Comparison of ENCODE assay signal across 15 cellular contexts in genomic region chr16:14505846-14506245, GRCh38.
DNase-seq lines count a peak whose midpoint lies in the region; ATAC-seq and TF ChIP-seq lines count a peak whose summit lies in the region.
"Had no signal": no experiment of that assay in that cellular context is flagged by ENCODE, and none has a peak within 500 bp of the region (broad histone marks: within the 10 kb centered on the region; RNA-seq: fewer than 3 reads in every experiment).

No MANE protein-coding gene starts in this region.

- peaks cover 6 to 30% of the 10 kb centered on the region in 2 experiments for H3K79me1 ChIP-seq in IMR-90 (ENCODE audit: low read depth in 1 of 2, low read length in 2 of 2)

- H3K9me1 ChIP-seq in IMR-90 (ENCODE audit: insufficient read depth, low read length), result peaks cover 20% of the 10 kb centered on the region

- H2BK5ac ChIP-seq in IMR-90 (ENCODE audit: low read depth, low read length, poor library complexity, severe bottlenecking), result no peak overlapping the region

- peaks cover 23% of the 10 kb centered on the region for H3K4me1 ChIP-seq in IMR-90 (ENCODE audit: control insufficient read depth, insufficient read depth, low read length)
- H3K4me1 ChIP-seq in adipocyte (ENCODE audit: control insufficient read depth, insufficient read depth, low read length), result peaks cover 69% of the 10 kb centered on the region
- H3K4me1 ChIP-seq in skeletal muscle satellite cell (ENCODE audit: control insufficient read depth, insufficient read depth, low read length), result peaks cover 62% of the 10 kb centered on the region

- no peak overlapping the region for H2AFZ ChIP-seq in IMR-90 (replicated peaks; ENCODE audit: low read length, poor library complexity)

- no peak overlapping the region for H2BK120ac ChIP-seq in IMR-90 (ENCODE audit: low read depth, low read length)

- no peaks in the 10 kb centered on the region; the same call in 1 of the 2 replicates for H4K20me1 ChIP-seq in IMR-90 (ENCODE audit: insufficient read depth, low read length)

- H3K27ac ChIP-seq in IMR-90 (ENCODE audit: insufficient read depth, low read length), result no peak overlapping the region

- H3K36me3 ChIP-seq in IMR-90 (ENCODE audit: control insufficient read depth, insufficient read depth, low read length), result no peaks in the 10 kb centered on the region
- no peaks in the 10 kb centered on the region for H3K36me3 ChIP-seq in adipocyte (ENCODE audit: control insufficient read depth, insufficient read depth, low read length, severe bottlenecking)
- H3K36me3 ChIP-seq in skeletal muscle satellite cell (ENCODE audit: insufficient read depth, low read length), result no peaks in the 10 kb centered on the region

- no peak for TF ChIP-seq RAD21 in IMR-90 (IDR thresholded peaks at IDR 0.05; ENCODE audit: low read length)

- H2AK5ac ChIP-seq in IMR-90 (ENCODE audit: low read depth, low read length), result 0 out of 2 replicates have a peak overlapping the region, but pooled peaks have one; percentile 31

- H4K5ac ChIP-seq in IMR-90 (ENCODE audit: low read depth, low read length), result no peak overlapping the region

- H3K4me3 ChIP-seq in IMR-90 (ENCODE audit: insufficient read depth, low read depth, low read length) (no peak overlapping the region), adipocyte (ENCODE audit: low read length) (peak overlapping the region; percentile 6), fibroblast of mammary gland (ENCODE audit: control insufficient read depth, low read depth, low read length) (no peak overlapping the region), skeletal muscle satellite cell (ENCODE audit: low read length) (no peak overlapping the region)

- no peak overlapping the region for H2BK20ac ChIP-seq in IMR-90 (ENCODE audit: low read depth, low read length)

- H2AK9ac ChIP-seq in IMR-90 (replicated peaks; ENCODE audit: low read depth, low read length, poor library complexity), result no peak overlapping the region

- TF ChIP-seq CTCF in IMR-90 (conservative IDR thresholded peaks at IDR 0.05; ENCODE audit: low read depth, low read length) (no peak), fibroblast of mammary gland (conservative IDR thresholded peaks at IDR 0.05; ENCODE audit: control insufficient read depth, insufficient read depth, low read depth, low read length) (no peak)

- H3K4me2 ChIP-seq in IMR-90 (ENCODE audit: low read depth, low read length) (no peak overlapping the region), skeletal muscle satellite cell (ENCODE audit: low read length) (no peak overlapping the region)

- H2BK15ac ChIP-seq in IMR-90 (ENCODE audit: low read depth, low read length), result no peak overlapping the region

- ATAC-seq in IMR-90 (ENCODE audit: low read depth), result no peak
- ATAC-seq in HG02610 (IDR thresholded peaks at IDR 0.05; ENCODE audit: unreplicated experiment), result no peak
- ATAC-seq: activated CD8-positive, alpha-beta T cell treated with anti-CD3 and anti-CD28 coated beads, Interleukin-2, amount 10 ng/mL, durations not matched to agents 7 days and 5 days had no signal

- in situ Hi-C loops in IMR-90 (cut with MboI; ENCODE audit: low sequenced_read_pairs), result no loop called here

- no peak overlapping the region for H3K56ac ChIP-seq in IMR-90 (ENCODE audit: extremely low read depth, insufficient read depth, low read length)

- no peak overlapping the region for H4K91ac ChIP-seq in IMR-90 (ENCODE audit: insufficient read depth, low read depth, low read length)

- POLR2A ChIA-PET in IMR-90 (lab: Charles Lee; ENCODE audit: unreplicated experiment), result no interaction called here

- no peak overlapping the region for H3K9ac ChIP-seq in IMR-90 (ENCODE audit: low read depth, low read length)
- peak overlapping the region; percentile 37 for H3K9ac ChIP-seq in adipocyte (ENCODE audit: low read length)
- peak overlapping the region; percentile 17 for H3K9ac ChIP-seq in skeletal muscle satellite cell (ENCODE audit: low read depth, low read length)

- CTCF ChIA-PET in IMR-90 (lab: Yijun Ruan, JAX), result no interaction called here

- H4K8ac ChIP-seq in IMR-90 (ENCODE audit: low read depth in 2 of 2, low read length in 2 of 2), result no peak overlapping the region

- peak; percentile 79 for DNase-seq in IMR-90
- DNase-seq in adipocyte (ENCODE audit: low read depth), result no peak
- DNase-seq in fibroblast of mammary gland (ENCODE audit: low read depth), result peak; percentile 90
- DNase-seq in NCI-H524 (lab: John Stamatoyannopoulos, UW), result no peak
- no peak for DNase-seq in NCI-H1436 (lab: John Stamatoyannopoulos, UW)
- DNase-seq: activated CD8-positive, alpha-beta T cell treated with anti-CD3 and anti-CD28 coated beads, Interleukin-2, amount 10 ng/mL, durations not matched to agents 7 days and 5 days; activated naive CD4-positive, alpha-beta T cell treated with anti-CD3 and anti-CD28 coated beads, Interleukin-2, amount 10 ng/mL, durations not matched to agents 7 days and 5 days; CD8-positive, alpha-beta memory T cell; foreskin melanocyte; naive B cell; NCI-H1048; NCI-H226; retina had no signal

- H3K23ac ChIP-seq in IMR-90 (ENCODE audit: low read depth, low read length), result no peak overlapping the region

- intact Hi-C loops in IMR-90 (cut with micrococcal nuclease), result no loop called here

- H3K14ac ChIP-seq in IMR-90 (replicated peaks; ENCODE audit: low read depth, low read length), result no peak overlapping the region

- H3K27me3 ChIP-seq in IMR-90 (ENCODE audit: control insufficient read depth, insufficient read depth, low read length) (no peaks in the 10 kb centered on the region), adipocyte (replicated peaks; ENCODE audit: control insufficient read depth, insufficient read depth, low read length) (no peaks in the 10 kb centered on the region), skeletal muscle satellite cell (ENCODE audit: control insufficient read depth, insufficient read depth, low read length) (no peaks in the 10 kb centered on the region)

- H3K18ac ChIP-seq in IMR-90 (ENCODE audit: low read depth, low read length), result no peak overlapping the region

- no peaks in the 10 kb centered on the region for H3K9me3 ChIP-seq in IMR-90 (ENCODE audit: control insufficient read depth, insufficient read depth, low read length)
- no peaks in the 10 kb centered on the region for H3K9me3 ChIP-seq in adipocyte (ENCODE audit: control insufficient read depth, low read length)
- no peaks in the 10 kb centered on the region for H3K9me3 ChIP-seq in skeletal muscle satellite cell (replicated peaks; ENCODE audit: low read length)

- no peak for TF ChIP-seq POLR2A in IMR-90 (IDR thresholded peaks at IDR 0.05; ENCODE audit: low read depth, low read length)

- dilution Hi-C loops in IMR-90 (cut with HindIII; ENCODE audit: low sequenced_read_pairs, unreplicated experiment), result no loop called here

- no TSS peak for BruUV-seq in IMR-90 (replicated peaks; lab: Mats Ljungman, UMichigan)

- H3K4ac ChIP-seq in IMR-90 (ENCODE audit: low read depth, low read length), result no peak overlapping the region

- WGBS in IMR-90 (ENCODE audit: extremely low coverage in 2 of 2, insufficient read length in 1 of 2), 2 experiments, result no CpG with 5 or more reads among the region's 2 CpGs

TF ChIP-seq in IMR-90, 13 proteins besides CTCF, POLR2A, EP300 and RAD21:
- TF ChIP-seq MXI1 (IDR thresholded peaks at IDR 0.05; ENCODE audit: borderline replicate concordance, low read depth, low read length) (0 out of 2 replicates have a peak, but pooled peaks have one; percentile 21), USF2 (IDR thresholded peaks at IDR 0.05; ENCODE audit: low read depth, low read length) (no peak)

Comparison
In these comparisons a context has a peak if more than half of its experiments do, and no peak if none do; other contexts are left out.
1. DNase-seq: peak in IMR-90 (single experiment) and fibroblast of mammary gland (single experiment); none in adipocyte (single experiment), NCI-H524 (0 of 2) and NCI-H1436 (single experiment).